In the genomic region with DNA sequence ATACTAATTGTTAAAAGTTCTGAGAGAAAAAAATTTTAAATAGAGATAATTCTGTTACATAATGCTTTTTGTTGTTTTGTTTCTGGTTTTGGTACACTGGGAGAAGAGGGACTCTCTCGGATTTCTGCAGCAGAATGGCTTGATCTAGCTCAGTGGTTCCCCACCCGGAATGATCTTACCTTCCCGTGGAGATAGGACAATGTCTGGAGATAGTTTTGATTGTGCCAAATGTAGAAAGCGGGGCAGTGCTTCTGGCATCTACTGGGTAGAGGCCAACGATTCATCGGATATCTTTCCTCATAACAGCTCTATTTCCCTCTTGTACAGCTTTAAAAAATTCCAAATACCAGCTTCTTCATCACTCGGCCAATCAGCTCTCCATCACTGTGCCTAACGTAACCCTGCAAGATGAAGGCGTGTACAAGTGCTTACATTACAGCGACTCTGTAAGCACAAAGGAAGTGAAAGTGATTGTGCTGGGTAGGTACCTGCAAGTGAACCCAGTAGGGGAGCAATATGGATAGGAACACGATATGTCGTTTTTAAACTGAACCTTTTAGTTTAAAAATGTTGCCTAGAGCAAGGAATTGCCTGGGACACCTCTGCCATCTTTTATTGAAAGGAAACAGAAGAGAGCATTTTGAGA, we compare ENCODE assay signal across 9 cellular contexts. TPM values are rescaled to one million over a fixed set of nuclear protein-coding genes. Genes with fewer than 3 reads are reported as not detected.
DNase-seq lines count a peak whose midpoint lies in the region; ATAC-seq, FAIRE-seq and TF ChIP-seq lines count a peak whose summit lies in the region.
"Had no signal": no experiment of that assay in that cellular context is flagged by ENCODE, and none has a peak within 500 bp of the region (broad histone marks: within the 10 kb centered on the region; RNA-seq: fewer than 3 reads in every experiment).

No MANE protein-coding gene starts in this region.

- POLR2A ChIA-PET in OCI-LY7 (lab: Charles Lee): interaction anchor here (0.6 to 3.2 kb wide), 12 partner anchors 11 to 556 kb away, joined by 3 to 10 read pairs (median 4); no protein-coding TSS in a partner anchor

- intact Hi-C loops in OCI-LY7 (cut with micrococcal nuclease; ENCODE audit: unreplicated experiment): no loop called here

- H3K4me2 ChIP-seq in OCI-LY7 (ENCODE audit: low read length): peak overlapping the region; percentile 58

- no TSS peak for BruUV-seq in OCI-LY7 (replicated peaks; lab: Mats Ljungman, UMichigan)

- no peaks in the 10 kb centered on the region for H3K9me3 Mint-ChIP-seq in naive B cell

- peak overlapping the region; percentile 43 for H3K4me3 ChIP-seq in OCI-LY7 (ENCODE audit: low read depth, low read length, poor library complexity, severe bottlenecking)

- H3K4me1 ChIP-seq in OCI-LY7 (ENCODE audit: insufficient read depth, low read length, poor library complexity, severe bottlenecking): peaks cover 15% of the 10 kb centered on the region

- peak overlapping the region in 6 of 8 donors; percentile 0 to 68 (median 45) for H3K4me3 Mint-ChIP-seq in naive B cell

- no peaks in the 10 kb centered on the region for H3K9me3 ChIP-seq in OCI-LY7 (ENCODE audit: low read length)

- peak overlapping the region; percentile 90 for H2AFZ ChIP-seq in OCI-LY7 (ENCODE audit: low read length)

- peak overlapping the region in 2 of 6 donors; percentile 43 to 59 for H3K27ac Mint-ChIP-seq in naive B cell

- TF ChIP-seq CTCF in OCI-LY7 (conservative IDR thresholded peaks at IDR 0.05; ENCODE audit: low read length): 0 out of 2 replicates have a peak, but pooled peaks have one; percentile 17

- H3K36me3 ChIP-seq in OCI-LY7 (ENCODE audit: insufficient read depth, low read length): no peaks in the 10 kb centered on the region

- no peak for FAIRE-seq in HTR-8/SVneo (lab: Jason Lieb, UNC)

- ATAC-seq in GM21825 (IDR thresholded peaks at IDR 0.05; ENCODE audit: unreplicated experiment) (peak; percentile 57), naive B cell (ENCODE audit: low read depth in 2 of 2) (peak; percentile 98 to 99), GM19463 (IDR thresholded peaks at IDR 0.05; ENCODE audit: unreplicated experiment) (no peak)

- H3K27me3 Mint-ChIP-seq in naive B cell: peaks cover 0 to 7% (median 0%) of the 10 kb centered on the region in 3 donors

- peak; percentile 23 for DNase-seq in SIG-M5 treated with dmso at 0.1 percent for 504 hours (lab: John Stamatoyannopoulos, UW; ENCODE audit: unreplicated experiment)
- no peak for DNase-seq in SIG-M5 (lab: John Stamatoyannopoulos, UW)
- DNase-seq in OCI-LY7 (ENCODE audit: low spot score): peak; percentile 65
- DNase-seq in naive B cell: peak; percentile 30
- DNase-seq in HTR-8/SVneo (ENCODE audit: insufficient read length, low spot score): no peak
- no peak for DNase-seq in D341Med (ENCODE audit: low spot score)

- H3K27ac ChIP-seq in OCI-LY7 (ENCODE audit: low read depth, low read length, poor library complexity, severe bottlenecking): no peak overlapping the region

- CTCF ChIA-PET in OCI-LY7 (lab: Charles Lee; ENCODE audit: unreplicated experiment): interaction anchor here (0.6 to 2.4 kb wide), 6 partner anchors 9 to 1941 kb away, joined by 3 to 16 read pairs (median 4); no protein-coding TSS in a partner anchor

- peaks cover 28 to 30% (median 28%) of the 10 kb centered on the region in 3 donors for H3K4me1 Mint-ChIP-seq in naive B cell

- H4K20me1 ChIP-seq in OCI-LY7 (ENCODE audit: insufficient read depth, low read length): no peaks in the 10 kb centered on the region

- H3K9me2 ChIP-seq in OCI-LY7 (ENCODE audit: insufficient read depth, low read length): no peaks in the 10 kb centered on the region

- no peaks in the 10 kb centered on the region for H3K36me3 Mint-ChIP-seq in naive B cell

- no peaks in the 10 kb centered on the region for H3K79me2 ChIP-seq in OCI-LY7 (ENCODE audit: insufficient read depth, low read depth, low read length)

RNA-seq across cellular contexts. Expression of a gene that starts 13.2 kb away (rescaled TPM):
- not detected in 2 replicates for total RNA-seq in OCI-LY7 (2014; rRNA removed; shearing (Covaris generic))
- not detected in 2 replicates for total RNA-seq in OCI-LY7 (2022)
- polyA plus RNA-seq in naive B cell (ENCODE audit: low read depth in 6 of 6): under 1 TPM in 3 of 6 donors, not detected in 3; 0.16 to 0.39 (median 0.26) TPM
- total RNA-seq: A673 had no signal

RNA-seq across cellular contexts. Expression of a gene that starts 31.1 kb away (rescaled TPM):
- total RNA-seq in OCI-LY7 (2014; rRNA removed; shearing (Covaris generic)): not detected in 2 replicates
- total RNA-seq in OCI-LY7 (2022): not detected in 2 replicates
- 1 to 10 TPM in 5 of 6 donors, not detected in 1; 1.4 to 2.7 (median 2.6) TPM for polyA plus RNA-seq in naive B cell (ENCODE audit: low read depth in 6 of 6)

Comparison
In these comparisons a context has a peak if more than half of its experiments do, and no peak if none do; other contexts are left out.
1. DNase-seq: peak in SIG-M5 treated with dmso at 0.1 percent for 504 hours (single experiment), OCI-LY7 (single experiment) and naive B cell (single experiment); none in SIG-M5 (single experiment), HTR-8/SVneo (single experiment) and D341Med (single experiment).